In the genomic region with DNA sequence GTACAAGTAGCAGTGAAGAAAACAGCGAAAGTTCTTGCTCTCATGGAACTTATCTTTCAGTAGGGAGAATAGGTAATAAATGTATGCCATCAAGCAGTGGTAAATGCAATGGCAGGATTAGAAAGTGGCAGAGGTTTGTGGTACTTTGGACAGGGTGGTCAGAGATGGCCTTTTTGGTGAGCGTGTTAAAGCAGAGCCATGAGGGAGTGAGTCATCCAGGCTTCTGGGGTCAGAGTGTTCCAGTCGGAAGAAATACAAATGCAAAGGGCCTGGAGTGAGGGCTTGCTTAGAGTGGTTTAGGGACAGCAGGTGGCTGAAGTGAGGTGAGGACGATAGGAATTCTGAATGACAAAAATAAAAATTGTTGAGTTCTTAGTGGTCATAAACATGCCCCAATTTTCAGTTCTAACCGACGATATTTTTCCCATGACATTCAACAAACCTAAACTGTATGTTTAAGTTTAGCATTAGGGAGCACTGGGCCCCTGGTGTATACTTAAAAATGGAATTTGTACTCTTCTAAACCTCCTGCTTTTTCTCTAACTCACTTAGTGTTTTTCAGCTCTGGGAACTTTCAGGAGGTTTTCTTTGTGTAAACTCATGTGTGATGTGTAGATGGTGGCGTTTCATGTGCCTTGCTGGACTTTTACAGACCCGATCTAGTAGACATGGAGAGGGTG, we compare ENCODE assay signal across 15 cellular contexts.
DNase-seq lines count a peak whose midpoint lies in the region; ATAC-seq and TF ChIP-seq lines count a peak whose summit lies in the region.
"Had no signal": no experiment of that assay in that cellular context is flagged by ENCODE, and none has a peak within 500 bp of the region (broad histone marks: within the 10 kb centered on the region; RNA-seq: fewer than 3 reads in every experiment).

No MANE protein-coding gene starts in this region.

- H3K4me3 Mint-ChIP-seq in central memory CD8-positive, alpha-beta T cell = no peak overlapping the region

- H3K27me3 ChIP-seq in heart right ventricle (no peaks in the 10 kb centered on the region), left ventricle myocardium inferior (ENCODE audit: low read depth) (no peaks in the 10 kb centered on the region), muscle layer of colon (ENCODE audit: control insufficient read depth in 1 of 2, insufficient read depth in 2 of 2, low read length in 2 of 2) (no peaks in the 10 kb centered on the region), uterus (no peaks in the 10 kb centered on the region)
- H3K27me3 ChIP-seq: SJCRH30 had no signal

- H3K4me1 Mint-ChIP-seq in central memory CD8-positive, alpha-beta T cell = peaks cover 25% of the 10 kb centered on the region

- 77 to 82% methylated on average over 8 of the region's 8 CpGs for WGBS in heart right ventricle, 2 donors

- no peaks in the 10 kb centered on the region for H3K9me3 Mint-ChIP-seq in central memory CD8-positive, alpha-beta T cell

- peak in 6 of 8 donors; percentile 37 to 83 (median 56) for ATAC-seq in heart right ventricle
- ATAC-seq in central memory CD8-positive, alpha-beta T cell (replicated peaks; ENCODE audit: extremely low read depth, poor library complexity, severe bottlenecking) = no peak
- ATAC-seq in HG02938 (IDR thresholded peaks at IDR 0.05; ENCODE audit: unreplicated experiment) = no peak
- ATAC-seq: left lobe of liver had no signal

- peak overlapping the region; percentile 3 for H3K9ac ChIP-seq in muscle layer of colon (ENCODE audit: low read length)

- H3K27ac Mint-ChIP-seq in central memory CD8-positive, alpha-beta T cell (ENCODE audit: low read depth) = peak overlapping the region; percentile 50

- intact Hi-C loops in heart right ventricle (cut with DNase I) (no loop called here), left ventricle myocardium inferior (cut with micrococcal nuclease) (no loop called here), uterus (cut with DNase I; ENCODE audit: low total_unique reads) (no loop called here), posterior vena cava (cut with DNase I) (no loop called here)

- no peaks in the 10 kb centered on the region for H3K9me3 ChIP-seq in heart right ventricle
- H3K9me3 ChIP-seq in left ventricle myocardium inferior (replicated peaks) = no peaks in the 10 kb centered on the region
- no peaks in the 10 kb centered on the region for H3K9me3 ChIP-seq in muscle layer of colon (ENCODE audit: low read length)
- H3K9me3 ChIP-seq in uterus = no peaks in the 10 kb centered on the region
- H3K9me3 ChIP-seq: SJCRH30 had no signal

- no peak for TF ChIP-seq CTCF in heart right ventricle (IDR thresholded peaks at IDR 0.05)
- TF ChIP-seq CTCF in left ventricle myocardium inferior (IDR thresholded peaks at IDR 0.05; ENCODE audit: borderline replicate concordance) = no peak
- TF ChIP-seq CTCF in uterus (IDR thresholded peaks at IDR 0.05) = no peak

- H3K4me1 ChIP-seq in heart right ventricle (peaks cover 0 to 51% (median 12%) of the 10 kb centered on the region in 9 donors), left ventricle myocardium inferior (peaks cover 40% of the 10 kb centered on the region), muscle layer of colon (ENCODE audit: insufficient read depth, low read length) (peaks cover 33% of the 10 kb centered on the region), uterus (peaks cover 0 to 8% of the 10 kb centered on the region in 2 donors)

- H3K27me3 Mint-ChIP-seq in central memory CD8-positive, alpha-beta T cell = no peaks in the 10 kb centered on the region

- no peak for TF ChIP-seq POLR2A in uterus (IDR thresholded peaks at IDR 0.05)

- H3K36me3 ChIP-seq in heart right ventricle (peaks cover 0 to 60% (median 52%) of the 10 kb centered on the region in 9 donors), left ventricle myocardium inferior (peaks cover 58% of the 10 kb centered on the region), muscle layer of colon (ENCODE audit: insufficient read depth, low read length) (peaks cover 46% of the 10 kb centered on the region), uterus (no peaks in the 10 kb centered on the region)

- H3K27ac ChIP-seq in heart right ventricle (no peak overlapping the region), left ventricle myocardium inferior (replicated peaks) (no peak overlapping the region), muscle layer of colon (ENCODE audit: low read depth, low read length) (peak overlapping the region; percentile 6), uterus (peak overlapping the region; percentile 51 to 72)
- H3K27ac ChIP-seq: SJCRH30 had no signal

- DNase-seq in heart right ventricle = no peak
- no peak for DNase-seq in left ventricle myocardium inferior
- no peak for DNase-seq in central memory CD8-positive, alpha-beta T cell (ENCODE audit: low spot score in 2 of 2)
- DNase-seq in uterus = peak in 1 of 2 donors; percentile 44
- no peak for DNase-seq in SK-N-DZ (ENCODE audit: low spot score)
- no peak for DNase-seq in posterior vena cava (ENCODE audit: low spot score)
- DNase-seq: activated CD8-positive, alpha-beta memory T cell treated with anti-CD3 and anti-CD28 coated beads, Interleukin-2, amount 50 U/mL, for 4 hours; anterior cingulate cortex; effector memory CD4-positive, alpha-beta T cell; NCI-H2081 treated with DMSO at 0.1 percent for 48 hours; stimulated activated CD8-positive, alpha-beta memory T cell treated with anti-CD3 and anti-CD28 coated beads, Interleukin-4, amount 100 ng/mL, for 48 hours had no signal

- peaks cover 51% of the 10 kb centered on the region for H3K36me3 Mint-ChIP-seq in central memory CD8-positive, alpha-beta T cell (ENCODE audit: insufficient read depth)

- no peak overlapping the region for H3K4me3 ChIP-seq in heart right ventricle
- H3K4me3 ChIP-seq in left ventricle myocardium inferior = no peak overlapping the region
- H3K4me3 ChIP-seq in muscle layer of colon (ENCODE audit: low read depth in 1 of 2, low read length in 2 of 2) = no peak overlapping the region
- no peak overlapping the region for H3K4me3 ChIP-seq in uterus
- H3K4me3 ChIP-seq: SJCRH30 had no signal

Comparison
In these comparisons a context has a peak if more than half of its experiments do, and no peak if none do; other contexts are left out.
1. ATAC-seq: peak in heart right ventricle (6 of 8); none in central memory CD8-positive, alpha-beta T cell (single experiment) and HG02938 (single experiment).
2. H3K27ac ChIP-seq: peak in muscle layer of colon (single experiment) and uterus (2 of 2); none in heart right ventricle (0 of 10) and left ventricle myocardium inferior (single experiment).